Comparison of ENCODE assay signal across 14 cellular contexts in the genomic region with DNA sequence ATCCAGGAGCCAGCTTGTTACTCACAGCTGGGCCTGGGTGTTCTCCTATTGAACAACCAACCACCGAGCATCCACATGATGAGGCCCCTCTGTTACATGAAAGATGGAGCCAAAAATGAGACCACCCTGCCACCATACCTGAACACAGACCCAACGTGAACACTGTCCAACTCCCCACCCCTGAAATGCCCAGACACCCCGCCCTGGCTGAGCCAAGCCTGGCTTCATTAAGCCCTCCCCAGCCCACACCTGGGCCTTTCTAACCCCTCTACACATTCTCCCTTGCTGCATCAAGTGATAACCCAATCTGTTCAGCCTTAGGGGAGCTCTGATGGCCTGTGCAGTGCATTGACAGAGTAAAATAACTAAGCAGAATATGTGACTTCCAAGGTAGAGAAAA.
DNase-seq lines count a peak whose midpoint lies in the region; ATAC-seq and TF ChIP-seq lines count a peak whose summit lies in the region.
"Had no signal": no experiment of that assay in that cellular context is flagged by ENCODE, and none has a peak within 500 bp of the region (broad histone marks: within the 10 kb centered on the region; RNA-seq: fewer than 3 reads in every experiment).

No MANE protein-coding gene starts in this region.

- no peak for TF ChIP-seq CTCF in Peyer's patch (IDR thresholded peaks at IDR 0.05)
- no peak for TF ChIP-seq CTCF in endodermal cell (conservative IDR thresholded peaks at IDR 0.05)
- TF ChIP-seq CTCF in neural progenitor cell (IDR thresholded peaks at IDR 0.05), result no peak

- H3K27me3 ChIP-seq in Peyer's patch (no peaks in the 10 kb centered on the region), endodermal cell (ENCODE audit: control insufficient read depth, insufficient read depth, low read length, poor library complexity, severe bottlenecking) (no peaks in the 10 kb centered on the region), neural progenitor cell (no peaks in the 10 kb centered on the region)
- H3K27me3 ChIP-seq: BE2C had no signal

- H4K20me1 ChIP-seq in neural progenitor cell (ENCODE audit: low read depth), result peaks cover 2% of the 10 kb centered on the region

- H3K79me2 ChIP-seq in neural progenitor cell (ENCODE audit: low read depth), result no peaks in the 10 kb centered on the region

- H3K9me3 Mint-ChIP-seq in endodermal cell (peaks cover 23% of the 10 kb centered on the region), neural progenitor cell (no peaks in the 10 kb centered on the region)
- peaks cover 11% of the 10 kb centered on the region for H3K9me3 Mint-ChIP-seq in stimulated activated memory B cell treated with anti-CD40 and anti-IgM and Interleukin-4, amounts not matched to agents 10 μg/mL and 1 μg/mL and 100 μg/mL, for 72 hours
- no peaks in the 10 kb centered on the region for H3K9me3 Mint-ChIP-seq in activated CD4-positive, alpha-beta memory T cell treated with anti-CD3 and anti-CD28 coated beads, Interleukin-2, amount 10 ng/mL, durations not matched to agents 7 days and 5 days

- DNase-seq in Peyer's patch (peak in 2 of 3 donors; percentile 13 to 22), endodermal cell (peak; percentile 29), neural progenitor cell (ENCODE audit: low spot score) (no peak), cerebellum (ENCODE audit: low spot score) (no peak)
- no peak for DNase-seq in activated CD4-positive, alpha-beta memory T cell treated with anti-CD3 and anti-CD28 coated beads, Interleukin-2, amount 10 ng/mL, durations not matched to agents 7 days and 5 days
- DNase-seq: BE2C; CD4-positive, alpha-beta memory T cell; DMS79; GM23248; H7 had no signal

- H2AFZ ChIP-seq in neural progenitor cell (replicated peaks), result no peak overlapping the region
- H2AFZ ChIP-seq: GM23248 had no signal

- H3K9ac ChIP-seq in endodermal cell (ENCODE audit: extremely low read depth, low read length, poor library complexity, severe bottlenecking) (no peak overlapping the region), neural progenitor cell (no peak overlapping the region)
- H3K9ac ChIP-seq: GM23248 had no signal

- peaks cover 56% of the 10 kb centered on the region for H3K36me3 Mint-ChIP-seq in endodermal cell (ENCODE audit: low read depth)
- H3K36me3 Mint-ChIP-seq in neural progenitor cell, result peaks cover 28% of the 10 kb centered on the region
- H3K36me3 Mint-ChIP-seq in stimulated activated memory B cell treated with anti-CD40 and anti-IgM and Interleukin-4, amounts not matched to agents 10 μg/mL and 1 μg/mL and 100 μg/mL, for 72 hours, result no peaks in the 10 kb centered on the region
- H3K36me3 Mint-ChIP-seq in activated CD4-positive, alpha-beta memory T cell treated with anti-CD3 and anti-CD28 coated beads, Interleukin-2, amount 10 ng/mL, durations not matched to agents 7 days and 5 days (ENCODE audit: low read depth), result no peaks in the 10 kb centered on the region
- H3K36me3 Mint-ChIP-seq: CD4-positive, alpha-beta memory T cell had no signal

- H3K4me3 Mint-ChIP-seq in endodermal cell, result no peak overlapping the region
- H3K4me3 Mint-ChIP-seq in neural progenitor cell, result no peak overlapping the region
- H3K4me3 Mint-ChIP-seq in stimulated activated memory B cell treated with anti-CD40 and anti-IgM and Interleukin-4, amounts not matched to agents 10 μg/mL and 1 μg/mL and 100 μg/mL, for 72 hours, result no peak overlapping the region
- H3K4me3 Mint-ChIP-seq in activated CD4-positive, alpha-beta memory T cell treated with anti-CD3 and anti-CD28 coated beads, Interleukin-2, amount 10 ng/mL, durations not matched to agents 7 days and 5 days, result no peak overlapping the region
- H3K4me3 Mint-ChIP-seq: CD4-positive, alpha-beta memory T cell had no signal

- H3K9me3 ChIP-seq in Peyer's patch (no peaks in the 10 kb centered on the region), endodermal cell (ENCODE audit: control insufficient read depth, low read length) (peaks cover 19% of the 10 kb centered on the region), neural progenitor cell (ENCODE audit: low read depth) (no peaks in the 10 kb centered on the region)
- H3K9me3 ChIP-seq: A549, BE2C had no signal

- 89% methylated on average over 3 of the region's 3 CpGs; no CpG with 5 or more reads in 1 of the 2 experiments for WGBS in endodermal cell (ENCODE audit: insufficient coverage in 1 of 2, insufficient read length in 1 of 2), 2 experiments

- ATAC-seq in stimulated activated memory B cell treated with anti-CD40 and anti-IgM and Interleukin-4, amounts not matched to agents 10 μg/mL and 1 μg/mL and 100 μg/mL, for 72 hours, result peak; percentile 51
- ATAC-seq in GM18519 (IDR thresholded peaks at IDR 0.05; ENCODE audit: low FRiP score, unreplicated experiment), result no peak
- ATAC-seq: A549 had no signal

- CTCF ChIA-PET in activated CD4-positive, alpha-beta memory T cell treated with anti-CD3 and anti-CD28 coated beads, Interleukin-2, amount 10 ng/mL, durations not matched to agents 7 days and 5 days (lab: Charles Lee), result no interaction called here

- no peaks in the 10 kb centered on the region for H3K4me1 ChIP-seq in Peyer's patch
- no peaks in the 10 kb centered on the region for H3K4me1 ChIP-seq in endodermal cell (ENCODE audit: control insufficient read depth, insufficient read depth, low read length)
- H3K4me1 ChIP-seq in neural progenitor cell, result no peaks in the 10 kb centered on the region
- H3K4me1 ChIP-seq: BE2C had no signal

- H3K36me3 ChIP-seq in Peyer's patch, result peaks cover 0 to 5% (median 0%) of the 10 kb centered on the region in 3 donors
- H3K36me3 ChIP-seq in endodermal cell (ENCODE audit: control insufficient read depth, insufficient read depth, low read length), result peaks cover 23% of the 10 kb centered on the region
- no peaks in the 10 kb centered on the region for H3K36me3 ChIP-seq in neural progenitor cell
- H3K36me3 ChIP-seq: BE2C had no signal

- H3K27ac Mint-ChIP-seq in endodermal cell, result no peak overlapping the region
- H3K27ac Mint-ChIP-seq in neural progenitor cell, result peak overlapping the region; percentile 50
- no peak overlapping the region for H3K27ac Mint-ChIP-seq in stimulated activated memory B cell treated with anti-CD40 and anti-IgM and Interleukin-4, amounts not matched to agents 10 μg/mL and 1 μg/mL and 100 μg/mL, for 72 hours
- H3K27ac Mint-ChIP-seq in activated CD4-positive, alpha-beta memory T cell treated with anti-CD3 and anti-CD28 coated beads, Interleukin-2, amount 10 ng/mL, durations not matched to agents 7 days and 5 days, result no peak overlapping the region
- H3K27ac Mint-ChIP-seq: CD4-positive, alpha-beta memory T cell had no signal

- H3K27me3 Mint-ChIP-seq in endodermal cell (ENCODE audit: insufficient read depth) (peaks cover 9% of the 10 kb centered on the region), neural progenitor cell (ENCODE audit: insufficient read depth, low read depth) (peaks cover 5% of the 10 kb centered on the region)
- no peaks in the 10 kb centered on the region for H3K27me3 Mint-ChIP-seq in stimulated activated memory B cell treated with anti-CD40 and anti-IgM and Interleukin-4, amounts not matched to agents 10 μg/mL and 1 μg/mL and 100 μg/mL, for 72 hours
- H3K27me3 Mint-ChIP-seq in activated CD4-positive, alpha-beta memory T cell treated with anti-CD3 and anti-CD28 coated beads, Interleukin-2, amount 10 ng/mL, durations not matched to agents 7 days and 5 days, result no peaks in the 10 kb centered on the region

- TF ChIP-seq POLR2A in Peyer's patch (IDR thresholded peaks at IDR 0.05), result no peak

- H3K4me3 ChIP-seq in Peyer's patch (no peak overlapping the region), endodermal cell (ENCODE audit: low read length) (no peak overlapping the region), neural progenitor cell (no peak overlapping the region)
- H3K4me3 ChIP-seq: A549, GM23248 had no signal

- peaks cover 1% of the 10 kb centered on the region for H3K4me1 Mint-ChIP-seq in endodermal cell
- no peaks in the 10 kb centered on the region for H3K4me1 Mint-ChIP-seq in neural progenitor cell
- H3K4me1 Mint-ChIP-seq in stimulated activated memory B cell treated with anti-CD40 and anti-IgM and Interleukin-4, amounts not matched to agents 10 μg/mL and 1 μg/mL and 100 μg/mL, for 72 hours, result no peaks in the 10 kb centered on the region
- H3K4me1 Mint-ChIP-seq in activated CD4-positive, alpha-beta memory T cell treated with anti-CD3 and anti-CD28 coated beads, Interleukin-2, amount 10 ng/mL, durations not matched to agents 7 days and 5 days, result no peaks in the 10 kb centered on the region
- H3K4me1 Mint-ChIP-seq: CD4-positive, alpha-beta memory T cell had no signal

- POLR2A ChIA-PET in activated CD4-positive, alpha-beta memory T cell treated with anti-CD3 and anti-CD28 coated beads, Interleukin-2, amount 10 ng/mL, durations not matched to agents 7 days and 5 days (lab: Charles Lee), result no interaction called here

- no peak overlapping the region for H3K27ac ChIP-seq in Peyer's patch
- H3K27ac ChIP-seq in endodermal cell (ENCODE audit: low read depth, low read length), result no peak overlapping the region
- no peak overlapping the region for H3K27ac ChIP-seq in neural progenitor cell
- H3K27ac ChIP-seq: A549, C4-2B, GM23248 had no signal

- no peaks in the 10 kb centered on the region for H3F3A ChIP-seq in neural progenitor cell (ENCODE audit: low read depth)

- H3K4me2 ChIP-seq in neural progenitor cell, result no peak overlapping the region
- H3K4me2 ChIP-seq: A549 had no signal

Comparison
In these comparisons a context has a peak if more than half of its experiments do, and no peak if none do; other contexts are left out.
1. DNase-seq: peak in Peyer's patch (2 of 3) and endodermal cell (single experiment); none in neural progenitor cell (single experiment), activated CD4-positive, alpha-beta memory T cell treated with anti-CD3 and anti-CD28 coated beads, Interleukin-2, amount 10 ng/mL, durations not matched to agents 7 days and 5 days (single experiment) and cerebellum (single experiment).